Comparison of ENCODE assay signal across 1 cellular context in genomic region chr12:93572712-93573551, GRCh38.
TF ChIP-seq lines count a peak whose summit lies in the region.

No MANE protein-coding gene starts in this region.

TF ChIP-seq in WTC11, 78 proteins besides CTCF, POLR2A, EP300 and RAD21 (continued from another document):
- no peak for TF ChIP-seq E2F4 (CRISPR knock-in tag; IDR thresholded peaks at IDR 0.05; ENCODE audit: borderline replicate concordance, low read depth)
- TF ChIP-seq NR1H2 (CRISPR knock-in tag; IDR thresholded peaks at IDR 0.05), result no peak
- TF ChIP-seq ZNF121 (CRISPR knock-in tag; IDR thresholded peaks at IDR 0.05), result no peak
- TF ChIP-seq TEAD4 (CRISPR knock-in tag; IDR thresholded peaks at IDR 0.05), result no peak
- TF ChIP-seq FOXJ3 (CRISPR knock-in tag; IDR thresholded peaks at IDR 0.05; ENCODE audit: borderline replicate concordance), result no peak
- TF ChIP-seq, protein P1, sequence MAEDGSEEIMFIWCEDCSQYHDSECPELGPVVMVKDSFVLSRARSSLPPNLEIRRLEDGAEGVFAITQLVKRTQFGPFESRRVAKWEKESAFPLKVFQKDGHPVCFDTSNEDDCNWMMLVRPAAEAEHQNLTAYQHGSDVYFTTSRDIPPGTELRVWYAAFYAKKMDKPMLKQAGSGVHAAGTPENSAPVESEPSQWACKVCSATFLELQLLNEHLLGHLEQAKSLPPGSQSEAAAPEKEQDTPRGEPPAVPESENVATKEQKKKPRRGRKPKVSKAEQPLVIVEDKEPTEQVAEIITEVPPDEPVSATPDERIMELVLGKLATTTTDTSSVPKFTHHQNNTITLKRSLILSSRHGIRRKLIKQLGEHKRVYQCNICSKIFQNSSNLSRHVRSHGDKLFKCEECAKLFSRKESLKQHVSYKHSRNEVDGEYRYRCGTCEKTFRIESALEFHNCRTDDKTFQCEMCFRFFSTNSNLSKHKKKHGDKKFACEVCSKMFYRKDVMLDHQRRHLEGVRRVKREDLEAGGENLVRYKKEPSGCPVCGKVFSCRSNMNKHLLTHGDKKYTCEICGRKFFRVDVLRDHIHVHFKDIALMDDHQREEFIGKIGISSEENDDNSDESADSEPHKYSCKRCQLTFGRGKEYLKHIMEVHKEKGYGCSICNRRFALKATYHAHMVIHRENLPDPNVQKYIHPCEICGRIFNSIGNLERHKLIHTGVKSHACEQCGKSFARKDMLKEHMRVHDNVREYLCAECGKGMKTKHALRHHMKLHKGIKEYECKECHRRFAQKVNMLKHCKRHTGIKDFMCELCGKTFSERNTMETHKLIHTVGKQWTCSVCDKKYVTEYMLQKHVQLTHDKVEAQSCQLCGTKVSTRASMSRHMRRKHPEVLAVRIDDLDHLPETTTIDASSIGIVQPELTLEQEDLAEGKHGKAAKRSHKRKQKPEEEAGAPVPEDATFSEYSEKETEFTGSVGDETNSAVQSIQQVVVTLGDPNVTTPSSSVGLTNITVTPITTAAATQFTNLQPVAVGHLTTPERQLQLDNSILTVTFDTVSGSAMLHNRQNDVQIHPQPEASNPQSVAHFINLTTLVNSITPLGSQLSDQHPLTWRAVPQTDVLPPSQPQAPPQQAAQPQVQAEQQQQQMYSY (CRISPR knock-in tag; IDR thresholded peaks at IDR 0.05), result no peak
- TF ChIP-seq E2F5 (CRISPR knock-in tag; IDR thresholded peaks at IDR 0.05), result no peak
- TF ChIP-seq NR3C1 (CRISPR knock-in tag; conservative IDR thresholded peaks at IDR 0.05; ENCODE audit: low read depth), result no peak
- TF ChIP-seq CREM (CRISPR knock-in tag; IDR thresholded peaks at IDR 0.05), result no peak
- no peak for TF ChIP-seq HMGA2 (CRISPR knock-in tag; IDR thresholded peaks at IDR 0.05)
- no peak for TF ChIP-seq GTF2I (CRISPR knock-in tag; conservative IDR thresholded peaks at IDR 0.05)
- TF ChIP-seq NR2C2 (CRISPR knock-in tag; IDR thresholded peaks at IDR 0.05), result 0 out of 2 replicates have a peak, but pooled peaks have one; percentile 14
- no peak for TF ChIP-seq MXD4 (CRISPR knock-in tag; IDR thresholded peaks at IDR 0.05; ENCODE audit: borderline replicate concordance)
